Comparison of ENCODE assay signal across 8 cellular contexts in genomic region chr19:6091771-6092291, GRCh38.
A peak's percentile ranks its signal among the peaks of the same experiment; 100 is the strongest.
DNase-seq lines count a peak whose midpoint lies in the region; ATAC-seq lines count a peak whose summit lies in the region.

No MANE protein-coding gene starts in this region.

- H3K4me3 ChIP-seq in iPS-20b (ENCODE audit: low read length): peak overlapping the region; percentile 60
- peak overlapping the region; percentile 32 for H3K4me3 ChIP-seq in skeletal muscle cell (ENCODE audit: low read depth, low read length)

- peak overlapping the region; percentile 23; the same call in 1 of the 2 replicates for H3K9ac ChIP-seq in iPS-20b (ENCODE audit: low read depth, low read length)

- no peak for ATAC-seq in HG03045 (IDR thresholded peaks at IDR 0.05; ENCODE audit: unreplicated experiment)

- H3K4me1 ChIP-seq in iPS-20b (ENCODE audit: insufficient read depth, low read length): peaks cover 6% of the 10 kb centered on the region

- no peaks in the 10 kb centered on the region for H3K36me3 ChIP-seq in iPS-20b (ENCODE audit: insufficient read depth, low read depth, low read length)

- H3K27me3 ChIP-seq in iPS-20b (ENCODE audit: insufficient read depth, low read length): peaks cover 36% of the 10 kb centered on the region

- no peaks in the 10 kb centered on the region for H3K9me3 ChIP-seq in iPS-20b (ENCODE audit: insufficient read depth, low read depth, low read length)

- DNase-seq in GM03348 (ENCODE audit: low spot score) (peak; percentile 24), astrocyte of the hippocampus (ENCODE audit: low read depth, low spot score) (peak; percentile 70), skeletal muscle cell (ENCODE audit: low read depth) (no peak), DMS53 treated with DMSO at 0.1 percent for 48 hours (lab: John Stamatoyannopoulos, UW; ENCODE audit: unreplicated experiment) (no peak), NCI-H2227 treated with DMSO at 0.1 percent for 48 hours (lab: John Stamatoyannopoulos, UW) (no peak), NCI-H69 (lab: John Stamatoyannopoulos, UW) (no peak)

- H3K27ac ChIP-seq in iPS-20b (ENCODE audit: low read length): no peak overlapping the region

Comparison
In these comparisons a context has a peak if more than half of its experiments do, and no peak if none do; other contexts are left out.
1. DNase-seq: peak in GM03348 (single experiment) and astrocyte of the hippocampus (single experiment); none in skeletal muscle cell (single experiment), DMS53 treated with DMSO at 0.1 percent for 48 hours (single experiment), NCI-H2227 treated with DMSO at 0.1 percent for 48 hours (single experiment) and NCI-H69 (single experiment).